ENCODE assay signal across 12 cellular contexts in genomic region chr22:19896665-19897355, GRCh38. TPM values are rescaled to one million over a fixed set of nuclear protein-coding genes. Genes with fewer than 3 reads are reported as not detected.
DNase-seq lines count a peak whose midpoint lies in the region; ATAC-seq, FAIRE-seq and TF ChIP-seq lines count a peak whose summit lies in the region.
"Had no signal": no experiment of that assay in that cellular context is flagged by ENCODE, and none has a peak within 500 bp of the region (broad histone marks: within the 10 kb centered on the region; RNA-seq: fewer than 3 reads in every experiment).

No MANE protein-coding gene starts in this region.

- peaks cover 8% of the 10 kb centered on the region for H3F3A ChIP-seq in DOHH2 (ENCODE audit: control insufficient read depth, insufficient read depth)

- TF ChIP-seq CTCF in DOHH2 (IDR thresholded peaks at IDR 0.05; ENCODE audit: low read depth, low read length, poor library complexity, severe bottlenecking) (peak; percentile 49), WERI-Rb-1 (IDR thresholded peaks at IDR 0.05; ENCODE audit: low read depth, low read length) (0 out of 2 replicates have a peak, but pooled peaks have one; percentile 4), D721Med (IDR thresholded peaks at IDR 0.05; ENCODE audit: insufficient read depth, missing control alignments) (no peak)

- H3K27ac ChIP-seq in DOHH2 (ENCODE audit: low read depth, low read length) (no peak overlapping the region), WERI-Rb-1 (no peak overlapping the region)
- H3K27ac ChIP-seq: parathyroid adenoma, vagina had no signal

- H3K4me3 ChIP-seq in DOHH2 (ENCODE audit: low read length) (no peak overlapping the region), WERI-Rb-1 (ENCODE audit: low read depth, low read length) (no peak overlapping the region)
- H3K4me3 ChIP-seq: vagina had no signal

- H3K27me3 Mint-ChIP-seq in activated CD4-positive, alpha-beta T cell treated with anti-CD3 and anti-CD28 coated beads, Interleukin-2, amount 10 ng/mL, durations not matched to agents 7 days and 5 days, result no peaks in the 10 kb centered on the region

- H3K36me3 Mint-ChIP-seq in activated CD4-positive, alpha-beta T cell treated with anti-CD3 and anti-CD28 coated beads, Interleukin-2, amount 10 ng/mL, durations not matched to agents 7 days and 5 days (ENCODE audit: low read depth), result peaks cover 2% of the 10 kb centered on the region

- H3K9me3 Mint-ChIP-seq in activated CD4-positive, alpha-beta T cell treated with anti-CD3 and anti-CD28 coated beads, Interleukin-2, amount 10 ng/mL, durations not matched to agents 7 days and 5 days, result no peaks in the 10 kb centered on the region

- peak overlapping the region; percentile 38 for H3K4me2 ChIP-seq in DOHH2 (ENCODE audit: low read length)

- no peaks in the 10 kb centered on the region for H3K9me3 ChIP-seq in DOHH2 (ENCODE audit: control insufficient read depth, insufficient read depth, low read length)
- no peaks in the 10 kb centered on the region for H3K9me3 ChIP-seq in WERI-Rb-1 (ENCODE audit: severe bottlenecking)
- H3K9me3 ChIP-seq: vagina had no signal

- peaks cover 44% of the 10 kb centered on the region for H3K4me1 Mint-ChIP-seq in activated CD4-positive, alpha-beta T cell treated with anti-CD3 and anti-CD28 coated beads, Interleukin-2, amount 10 ng/mL, durations not matched to agents 7 days and 5 days

- H4K20me1 ChIP-seq in DOHH2 (ENCODE audit: control insufficient read depth, insufficient read depth, low read depth, low read length), result no peaks in the 10 kb centered on the region

- H3K9me2 ChIP-seq in DOHH2 (replicated peaks; ENCODE audit: control insufficient read depth, low read length), result no peaks in the 10 kb centered on the region

- H3K36me3 ChIP-seq in DOHH2 (ENCODE audit: control insufficient read depth, low read length) (no peaks in the 10 kb centered on the region), WERI-Rb-1 (no peaks in the 10 kb centered on the region; the same call in 1 of the 2 replicates)

- H3K27me3 ChIP-seq in DOHH2 (ENCODE audit: control insufficient read depth, low read length) (no peaks in the 10 kb centered on the region), WERI-Rb-1 (ENCODE audit: insufficient read depth, low read depth, severe bottlenecking) (no peaks in the 10 kb centered on the region)
- H3K27me3 ChIP-seq: vagina had no signal

- H3K4me1 ChIP-seq in DOHH2 (ENCODE audit: control insufficient read depth, low read length), result peaks cover 55% of the 10 kb centered on the region

- ATAC-seq in HG03342 (IDR thresholded peaks at IDR 0.05; ENCODE audit: unreplicated experiment), result no peak

- H3K79me2 ChIP-seq in DOHH2 (ENCODE audit: control insufficient read depth, low read length), result no peaks in the 10 kb centered on the region
- H3K79me2 ChIP-seq: parathyroid adenoma had no signal

- H3K27ac Mint-ChIP-seq in activated CD4-positive, alpha-beta T cell treated with anti-CD3 and anti-CD28 coated beads, Interleukin-2, amount 10 ng/mL, durations not matched to agents 7 days and 5 days, result peak overlapping the region; percentile 31

- no peak overlapping the region for H3K4me3 Mint-ChIP-seq in activated CD4-positive, alpha-beta T cell treated with anti-CD3 and anti-CD28 coated beads, Interleukin-2, amount 10 ng/mL, durations not matched to agents 7 days and 5 days

- POLR2A ChIA-PET in activated CD4-positive, alpha-beta T cell treated with anti-CD3 and anti-CD28 coated beads, Interleukin-2, amount 10 ng/mL, durations not matched to agents 7 days and 5 days (lab: Charles Lee), result no interaction called here

- CTCF ChIA-PET in activated CD4-positive, alpha-beta T cell treated with anti-CD3 and anti-CD28 coated beads, Interleukin-2, amount 10 ng/mL, durations not matched to agents 7 days and 5 days (lab: Charles Lee), result interaction anchor here (0.6 to 1.8 kb wide), 8 partner anchors 9 to 476 kb away, joined by 3 to 5 read pairs (median 4); partner anchors contain the start of gene GP1BB

- DNase-seq in activated CD4-positive, alpha-beta T cell treated with anti-CD3 and anti-CD28 coated beads, Interleukin-2, amount 10 ng/mL, durations not matched to agents 7 days and 5 days, result peak; percentile 24
- DNase-seq in activated CD4-positive, alpha-beta T cell treated with anti-CD3 and anti-CD28 coated beads, Interleukin-2, amount 50 U/mL, for 48 hours, result no peak
- DNase-seq in WERI-Rb-1, result peak; percentile 69
- DNase-seq in kidney glomerular epithelial cell (lab: John Stamatoyannopoulos, UW), result peak; percentile 5
- DNase-seq in activated CD4-positive, CD25-positive, alpha-beta regulatory T cell treated with anti-CD3 and anti-CD28 coated beads, Interleukin-2, amount 50 U/mL, for 72 hours, result no peak
- DNase-seq in D721Med (ENCODE audit: insufficient read length, low spot score), result no peak
- DNase-seq: ACHN; effector CD4-positive, alpha-beta T cell had no signal

- FAIRE-seq in D721Med (lab: Jason Lieb, UNC), result no peak

RNA-seq across cellular contexts. Expression of gene GNB1L, which starts 42.1 kb away (rescaled TPM):
- 1 to 10 TPM; 5.3 to 7.3 TPM for total RNA-seq in activated CD4-positive, alpha-beta T cell treated with anti-CD3 and anti-CD28 coated beads, Interleukin-2, amount 10 ng/mL, durations not matched to agents 7 days and 5 days

RNA-seq across cellular contexts. Expression of gene RTL10, which starts 42.1 kb away (rescaled TPM):
- 10 to 100 TPM; 21.4 to 21.5 TPM for total RNA-seq in activated CD4-positive, alpha-beta T cell treated with anti-CD3 and anti-CD28 coated beads, Interleukin-2, amount 10 ng/mL, durations not matched to agents 7 days and 5 days

RNA-seq across cellular contexts. Expression of gene COMT, which starts 44.8 kb away (rescaled TPM):
- 10 to 100 TPM; 71.8 to 74.8 TPM for total RNA-seq in activated CD4-positive, alpha-beta T cell treated with anti-CD3 and anti-CD28 coated beads, Interleukin-2, amount 10 ng/mL, durations not matched to agents 7 days and 5 days

RNA-seq across cellular contexts. Expression of gene TXNRD2, which starts 44.8 kb away (rescaled TPM):
- total RNA-seq in activated CD4-positive, alpha-beta T cell treated with anti-CD3 and anti-CD28 coated beads, Interleukin-2, amount 10 ng/mL, durations not matched to agents 7 days and 5 days, result 10 to 100 TPM; 19.3 to 21.9 TPM

Comparison
In these comparisons a context has a peak if more than half of its experiments do, and no peak if none do; other contexts are left out.
1. DNase-seq: peak in activated CD4-positive, alpha-beta T cell treated with anti-CD3 and anti-CD28 coated beads, Interleukin-2, amount 10 ng/mL, durations not matched to agents 7 days and 5 days (single experiment), WERI-Rb-1 (single experiment) and kidney glomerular epithelial cell (single experiment); none in activated CD4-positive, alpha-beta T cell treated with anti-CD3 and anti-CD28 coated beads, Interleukin-2, amount 50 U/mL, for 48 hours (0 of 2), activated CD4-positive, CD25-positive, alpha-beta regulatory T cell treated with anti-CD3 and anti-CD28 coated beads, Interleukin-2, amount 50 U/mL, for 72 hours (single experiment) and D721Med (single experiment).